ENCODE assay signal across 1 cellular context in the genomic region with DNA sequence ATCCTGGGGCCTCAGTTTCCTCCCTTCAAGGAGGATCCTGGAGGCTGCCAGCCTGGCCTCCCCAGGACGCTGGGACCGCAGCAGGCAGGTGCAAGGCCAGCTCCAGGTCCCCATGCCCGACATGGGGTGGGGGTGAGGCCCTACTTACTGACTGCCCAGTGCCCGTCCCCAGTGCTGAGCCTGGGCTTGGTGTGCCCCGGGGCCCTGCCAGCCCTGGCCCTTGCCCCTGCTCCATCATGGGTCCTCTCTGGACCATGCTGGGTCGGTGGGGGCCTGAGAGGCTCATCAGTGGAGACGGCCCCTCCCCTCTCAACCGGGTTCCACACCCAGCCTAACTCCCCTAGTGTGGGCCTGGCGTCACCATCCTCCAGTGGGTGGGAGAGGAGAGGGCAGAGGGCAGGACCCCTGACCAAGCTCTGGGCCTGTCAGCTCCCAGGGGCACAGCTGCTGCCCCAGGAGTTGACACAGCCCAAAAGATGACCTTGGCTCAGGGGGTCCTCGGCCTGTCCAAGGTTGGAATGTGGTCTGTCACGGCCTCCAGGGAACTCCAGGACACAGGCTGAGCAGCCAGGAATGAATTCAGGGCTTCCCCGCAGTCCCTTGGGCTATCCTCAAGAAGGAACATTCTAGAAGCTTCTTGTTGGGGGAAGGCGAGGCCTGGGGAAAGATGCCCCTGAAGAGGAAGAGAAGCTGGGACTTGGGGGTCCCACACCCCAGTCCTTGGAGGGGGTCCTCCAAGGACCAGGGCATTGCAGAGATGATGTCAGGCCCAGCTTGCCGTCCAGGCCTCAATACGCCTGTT.
TF ChIP-seq lines count a peak whose summit lies in the region.

No MANE protein-coding gene starts in this region.

TF ChIP-seq in IMR-90, 13 proteins besides CTCF, POLR2A, EP300 and RAD21 (continued from another document):
- TF ChIP-seq, protein P1, sequence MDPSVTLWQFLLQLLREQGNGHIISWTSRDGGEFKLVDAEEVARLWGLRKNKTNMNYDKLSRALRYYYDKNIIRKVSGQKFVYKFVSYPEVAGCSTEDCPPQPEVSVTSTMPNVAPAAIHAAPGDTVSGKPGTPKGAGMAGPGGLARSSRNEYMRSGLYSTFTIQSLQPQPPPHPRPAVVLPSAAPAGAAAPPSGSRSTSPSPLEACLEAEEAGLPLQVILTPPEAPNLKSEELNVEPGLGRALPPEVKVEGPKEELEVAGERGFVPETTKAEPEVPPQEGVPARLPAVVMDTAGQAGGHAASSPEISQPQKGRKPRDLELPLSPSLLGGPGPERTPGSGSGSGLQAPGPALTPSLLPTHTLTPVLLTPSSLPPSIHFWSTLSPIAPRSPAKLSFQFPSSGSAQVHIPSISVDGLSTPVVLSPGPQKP (IDR thresholded peaks at IDR 0.05; ENCODE audit: borderline replicate concordance, low read depth, low read length): no peak
- TF ChIP-seq, protein P2, sequence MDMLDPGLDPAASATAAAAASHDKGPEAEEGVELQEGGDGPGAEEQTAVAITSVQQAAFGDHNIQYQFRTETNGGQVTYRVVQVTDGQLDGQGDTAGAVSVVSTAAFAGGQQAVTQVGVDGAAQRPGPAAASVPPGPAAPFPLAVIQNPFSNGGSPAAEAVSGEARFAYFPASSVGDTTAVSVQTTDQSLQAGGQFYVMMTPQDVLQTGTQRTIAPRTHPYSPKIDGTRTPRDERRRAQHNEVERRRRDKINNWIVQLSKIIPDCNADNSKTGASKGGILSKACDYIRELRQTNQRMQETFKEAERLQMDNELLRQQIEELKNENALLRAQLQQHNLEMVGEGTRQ (IDR thresholded peaks at IDR 0.05; ENCODE audit: low read depth, low read length): no peak
TF ChIP-seq in IMR-90: peak in this region for 0.
